Comparison of ENCODE assay signal across 14 cellular contexts in the genomic region with DNA sequence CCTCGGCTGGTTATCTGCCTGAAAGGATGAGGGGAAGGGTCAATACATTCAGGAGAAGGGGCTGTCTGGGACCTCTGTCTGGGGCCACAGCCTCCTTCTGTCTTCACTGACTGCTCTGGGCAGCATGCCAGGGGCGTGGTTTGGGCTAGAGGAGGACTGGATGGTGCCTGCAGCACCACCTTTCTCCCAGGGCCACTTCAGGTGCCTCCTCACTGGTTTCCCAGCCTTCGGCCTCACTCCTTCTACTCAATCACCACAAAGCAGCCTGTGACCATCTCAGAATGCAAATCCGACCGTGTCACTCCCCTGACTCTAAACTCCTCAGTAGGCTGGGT. TPM values are rescaled to one million over a fixed set of nuclear protein-coding genes. Genes with fewer than 3 reads are reported as not detected.
DNase-seq lines count a peak whose midpoint lies in the region; ATAC-seq and TF ChIP-seq lines count a peak whose summit lies in the region.
"Had no signal": no experiment of that assay in that cellular context is flagged by ENCODE, and none has a peak within 500 bp of the region (broad histone marks: within the 10 kb centered on the region; RNA-seq: fewer than 3 reads in every experiment).

No MANE protein-coding gene starts in this region.

- no peaks in the 10 kb centered on the region for H3K27me3 ChIP-seq in right lobe of liver

- WGBS in right lobe of liver (ENCODE audit: insufficient coverage, low coverage, low lambda C conversion rate, missing lambda C conversion rate) = 0% methylated on average over 1 of the region's 5 CpGs

- H3K4me3 Mint-ChIP-seq in activated naive CD4-positive, alpha-beta T cell treated with anti-CD3 and anti-CD28 coated beads for 36 hours = no peak overlapping the region
- H3K4me3 Mint-ChIP-seq in activated naive CD4-positive, alpha-beta T cell treated with anti-CD3 and anti-CD28 coated beads, Interleukin-2, amount 10 ng/mL, durations not matched to agents 7 days and 5 days = no peak overlapping the region
- H3K4me3 Mint-ChIP-seq in type B pancreatic cell = no peak overlapping the region
- H3K4me3 Mint-ChIP-seq: activated B cell treated with CpG ODN at 0.5 μM for 24 hours; activated naive CD8-positive, alpha-beta T cell treated with anti-CD3 and anti-CD28 coated beads, Interleukin-2, amount 10 ng/mL, durations not matched to agents 7 days and 5 days had no signal

- TF ChIP-seq POLR2A in right lobe of liver (IDR thresholded peaks at IDR 0.05) = no peak

- H3K4me1 ChIP-seq in right lobe of liver = peaks cover 0 to 89% (median 46%) of the 10 kb centered on the region in 4 donors

- H3K9me3 Mint-ChIP-seq in activated naive CD4-positive, alpha-beta T cell treated with anti-CD3 and anti-CD28 coated beads for 36 hours = no peaks in the 10 kb centered on the region
- H3K9me3 Mint-ChIP-seq in activated naive CD4-positive, alpha-beta T cell treated with anti-CD3 and anti-CD28 coated beads, Interleukin-2, amount 10 ng/mL, durations not matched to agents 7 days and 5 days = no peaks in the 10 kb centered on the region
- no peaks in the 10 kb centered on the region for H3K9me3 Mint-ChIP-seq in type B pancreatic cell
- H3K9me3 Mint-ChIP-seq: activated B cell treated with CpG ODN at 0.5 μM for 24 hours; activated naive CD8-positive, alpha-beta T cell treated with anti-CD3 and anti-CD28 coated beads, Interleukin-2, amount 10 ng/mL, durations not matched to agents 7 days and 5 days had no signal

- no peak for ATAC-seq in right lobe of liver

- H3K36me3 Mint-ChIP-seq in activated naive CD4-positive, alpha-beta T cell treated with anti-CD3 and anti-CD28 coated beads for 36 hours (ENCODE audit: low read depth) = peaks cover 45% of the 10 kb centered on the region
- H3K36me3 Mint-ChIP-seq in activated naive CD4-positive, alpha-beta T cell treated with anti-CD3 and anti-CD28 coated beads, Interleukin-2, amount 10 ng/mL, durations not matched to agents 7 days and 5 days = peaks cover 19% of the 10 kb centered on the region
- H3K36me3 Mint-ChIP-seq in type B pancreatic cell = no peaks in the 10 kb centered on the region

- intact Hi-C loops in activated naive CD4-positive, alpha-beta T cell treated with anti-CD3 and anti-CD28 coated beads for 36 hours (cut with micrococcal nuclease) = loop anchor here (10.0 kb wide), 1 partner anchor 685 kb away; no protein-coding TSS in a partner anchor
- intact Hi-C loops in right lobe of liver (cut with DNase I) = no loop called here

- no peaks in the 10 kb centered on the region for H3K9me3 ChIP-seq in right lobe of liver
- H3K9me3 ChIP-seq: BLaER1 had no signal

- peak overlapping the region; percentile 85 to 97 (median 88) for H3K27ac ChIP-seq in right lobe of liver
- H3K27ac ChIP-seq: BLaER1, KMS-11 had no signal

- H3K4me3 ChIP-seq in right lobe of liver = no peak overlapping the region
- H3K4me3 ChIP-seq: BLaER1 had no signal

- no peaks in the 10 kb centered on the region for H3K27me3 Mint-ChIP-seq in activated naive CD4-positive, alpha-beta T cell treated with anti-CD3 and anti-CD28 coated beads for 36 hours (ENCODE audit: low read depth)
- no peaks in the 10 kb centered on the region for H3K27me3 Mint-ChIP-seq in activated naive CD4-positive, alpha-beta T cell treated with anti-CD3 and anti-CD28 coated beads, Interleukin-2, amount 10 ng/mL, durations not matched to agents 7 days and 5 days
- peaks cover 5% of the 10 kb centered on the region for H3K27me3 Mint-ChIP-seq in type B pancreatic cell
- H3K27me3 Mint-ChIP-seq: activated B cell treated with CpG ODN at 0.5 μM for 24 hours; activated naive CD8-positive, alpha-beta T cell treated with anti-CD3 and anti-CD28 coated beads, Interleukin-2, amount 10 ng/mL, durations not matched to agents 7 days and 5 days had no signal

- H3K4me1 Mint-ChIP-seq in activated naive CD4-positive, alpha-beta T cell treated with anti-CD3 and anti-CD28 coated beads for 36 hours (ENCODE audit: low read depth) = peaks cover 84% of the 10 kb centered on the region
- peaks cover 85% of the 10 kb centered on the region for H3K4me1 Mint-ChIP-seq in activated naive CD4-positive, alpha-beta T cell treated with anti-CD3 and anti-CD28 coated beads, Interleukin-2, amount 10 ng/mL, durations not matched to agents 7 days and 5 days
- peaks cover 50% of the 10 kb centered on the region for H3K4me1 Mint-ChIP-seq in type B pancreatic cell (ENCODE audit: unreplicated experiment)

- no peak for DNase-seq in activated naive CD4-positive, alpha-beta T cell treated with anti-CD3 and anti-CD28 coated beads for 36 hours
- DNase-seq in activated naive CD4-positive, alpha-beta T cell treated with anti-CD3 and anti-CD28 coated beads, Interleukin-2, amount 10 ng/mL, durations not matched to agents 7 days and 5 days = no peak
- DNase-seq in SHP77 (lab: John Stamatoyannopoulos, UW) = peak; percentile 18 to 35
- peak; percentile 78 to 81 (median 80) for DNase-seq in right lobe of liver
- DNase-seq in type B pancreatic cell (ENCODE audit: extremely low spot score, unreplicated experiment) = no peak
- no peak for DNase-seq in T-helper 9 cell
- DNase-seq in cerebellum (ENCODE audit: low spot score) = no peak
- no peak for DNase-seq in HK-2 (ENCODE audit: unreplicated experiment)
- DNase-seq: activated B cell treated with CpG ODN at 0.5 μM for 24 hours; activated naive CD8-positive, alpha-beta T cell treated with anti-CD3 and anti-CD28 coated beads, Interleukin-2, amount 10 ng/mL, durations not matched to agents 7 days and 5 days; islet precursor cell; OCI-M1 had no signal

- CTCF ChIA-PET in activated naive CD4-positive, alpha-beta T cell treated with anti-CD3 and anti-CD28 coated beads for 36 hours (lab: Charles Lee) = no interaction called here
- CTCF ChIA-PET in activated naive CD4-positive, alpha-beta T cell treated with anti-CD3 and anti-CD28 coated beads, Interleukin-2, amount 10 ng/mL, durations not matched to agents 7 days and 5 days (lab: Charles Lee) = no interaction called here

- no peaks in the 10 kb centered on the region for H3K36me3 ChIP-seq in right lobe of liver
- H3K36me3 ChIP-seq: BLaER1 had no signal

- H3K27ac Mint-ChIP-seq in activated naive CD4-positive, alpha-beta T cell treated with anti-CD3 and anti-CD28 coated beads for 36 hours = peak overlapping the region; percentile 46
- H3K27ac Mint-ChIP-seq in activated naive CD4-positive, alpha-beta T cell treated with anti-CD3 and anti-CD28 coated beads, Interleukin-2, amount 10 ng/mL, durations not matched to agents 7 days and 5 days = no peak overlapping the region
- peak overlapping the region; percentile 72 for H3K27ac Mint-ChIP-seq in type B pancreatic cell

- TF ChIP-seq CTCF in right lobe of liver (IDR thresholded peaks at IDR 0.05) = no peak
- no peak for TF ChIP-seq CTCF in type B pancreatic cell (conservative IDR thresholded peaks at IDR 0.05)

RNA-seq across cellular contexts. Expression of a gene that starts 49.9 kb away (rescaled TPM):
- total RNA-seq in activated naive CD4-positive, alpha-beta T cell treated with anti-CD3 and anti-CD28 coated beads for 36 hours = 100 to 1,000 TPM; 160 to 166 TPM
- 10 to 100 TPM; 39.7 to 61.3 (median 43.8) TPM for total RNA-seq in right lobe of liver
- total RNA-seq in type B pancreatic cell (ENCODE audit: low replicate concordance) = 37.2 and 49.8 TPM in 2 replicates
- 12.6 TPM for total RNA-seq in cerebellum

Comparison
In these comparisons a context has a peak if more than half of its experiments do, and no peak if none do; other contexts are left out.
1. DNase-seq: peak in SHP77 (2 of 2) and right lobe of liver (3 of 3); none in activated naive CD4-positive, alpha-beta T cell treated with anti-CD3 and anti-CD28 coated beads for 36 hours (single experiment), activated naive CD4-positive, alpha-beta T cell treated with anti-CD3 and anti-CD28 coated beads, Interleukin-2, amount 10 ng/mL, durations not matched to agents 7 days and 5 days (single experiment), type B pancreatic cell (single experiment), T-helper 9 cell (single experiment), cerebellum (single experiment) and HK-2 (single experiment).